ENCODE assay signal across 8 cellular contexts in genomic region chr15:88450125-88450798, GRCh38. TPM values are rescaled to one million over a fixed set of nuclear protein-coding genes. Genes with fewer than 3 reads are reported as not detected.
DNase-seq lines count a peak whose midpoint lies in the region; ATAC-seq, FAIRE-seq and TF ChIP-seq lines count a peak whose summit lies in the region.

No MANE protein-coding gene starts in this region.

- CTCF ChIA-PET in GM12878 (lab: Yijun Ruan, JAX) = interaction anchor here (0.7 to 1.5 kb wide), 7 partner anchors 9 to 385 kb away, joined by 3 to 5 read pairs (median 3); no protein-coding TSS in a partner anchor

- H3K4me1 Mint-ChIP-seq in CD14-positive monocyte (peaks cover 15% of the 10 kb centered on the region), T-helper 17 cell (peaks cover 11% of the 10 kb centered on the region)

- no peaks in the 10 kb centered on the region for H3K9me3 Mint-ChIP-seq in CD14-positive monocyte

- no peaks in the 10 kb centered on the region for H3K4me1 ChIP-seq in GM12878 (ENCODE audit: control insufficient read depth, insufficient read depth, low read length)

- BruUV-seq in GM12878 (replicated peaks; lab: Mats Ljungman, UMichigan) = no TSS peak

- H3K4me3 ChIP-seq in GM12878 = no peak overlapping the region

- H2AFZ ChIP-seq in GM12878 (ENCODE audit: control insufficient read depth, low read depth, low read length) = no peak overlapping the region; the same call in 1 of the 2 replicates

- intact Hi-C loops in CD14-positive monocyte (cut with micrococcal nuclease) (no loop called here), GM12878 (cut with micrococcal nuclease; ENCODE audit: unreplicated experiment) (loop anchor here (2.0 kb wide), 1 partner anchor 205 kb away; no protein-coding TSS in a partner anchor)

- H3K79me2 ChIP-seq in GM12878 (ENCODE audit: control insufficient read depth, insufficient read depth, low read length) = no peaks in the 10 kb centered on the region

- H3K4me2 ChIP-seq in GM12878 (ENCODE audit: control insufficient read depth, insufficient read depth) = no peak overlapping the region

- peak; percentile 78 for FAIRE-seq in GM12878 (lab: Jason Lieb, UNC)

- no peak for TF ChIP-seq POLR2A in GM12878 (IDR thresholded peaks at IDR 0.05; ENCODE audit: low read depth, low read length)

- H4K20me1 ChIP-seq in GM12878 (ENCODE audit: control insufficient read depth, insufficient read depth) = no peaks in the 10 kb centered on the region

- peak; percentile 59 for TF ChIP-seq RAD21 in GM12878 (IDR thresholded peaks at IDR 0.05; ENCODE audit: insufficient read depth, low read depth, low read length)

- H3K27me3 Mint-ChIP-seq in CD14-positive monocyte (ENCODE audit: low read depth in 3 of 3) = peaks cover 0 to 4% (median 2%) of the 10 kb centered on the region in 3 donors
- peaks cover 43% of the 10 kb centered on the region for H3K27me3 Mint-ChIP-seq in T-helper 17 cell

- RAD21 ChIA-PET in GM12878 (lab: Charles Lee; ENCODE audit: unreplicated experiment) = no interaction called here

- TF ChIP-seq CTCF in CD14-positive monocyte (IDR thresholded peaks at IDR 0.05) (peak; percentile 82), GM12878 (IDR thresholded peaks at IDR 0.05 in 2 of 3, conservative IDR thresholded peaks at IDR 0.05 in 1 of 3; ENCODE audit: control insufficient read depth in 2 of 3, extremely low read depth in 1 of 3, insufficient read depth in 1 of 3, low read depth in 3 of 3, low read length in 3 of 3) (peak; percentile 74 to 90 (median 81))

- in situ Hi-C loops in GM12878 (cut with MboI) = no loop called here

- H3K27me3 ChIP-seq in GM12878 (replicated peaks in 1 of 2; ENCODE audit: control insufficient read depth in 2 of 2, insufficient read depth in 2 of 2, low read length in 1 of 2) = no peaks in the 10 kb centered on the region

- SMC1A ChIA-PET in GM12878 (lab: Charles Lee; ENCODE audit: uncharacterized antibody, unreplicated experiment) = no interaction called here

- WGBS in GM12878 (ENCODE audit: insufficient coverage, insufficient replicate concordance, low lambda C conversion rate, missing lambda C conversion rate) = under 1% methylated on average over 12 of the region's 12 CpGs

- peak; percentile 40 for ATAC-seq in GM19043 (IDR thresholded peaks at IDR 0.05; ENCODE audit: low read depth, unreplicated experiment)
- ATAC-seq in T-helper 17 cell = peak; percentile 61
- ATAC-seq in GM12878 = peak; percentile 83
- ATAC-seq in HG02763 (IDR thresholded peaks at IDR 0.05; ENCODE audit: unreplicated experiment) = no peak

- H3K27ac ChIP-seq in GM12878 (ENCODE audit: control insufficient read depth, insufficient read depth) = no peak overlapping the region

- H3K27ac Mint-ChIP-seq in CD14-positive monocyte (no peak overlapping the region), T-helper 17 cell (no peak overlapping the region)

- H3K9ac ChIP-seq in GM12878 (ENCODE audit: control insufficient read depth, insufficient read depth, low read length) = no peak overlapping the region

- no peaks in the 10 kb centered on the region; a peak in 1 of 4 replicates for H3K36me3 ChIP-seq in GM12878 (ENCODE audit: control insufficient read depth in 2 of 2, insufficient read depth in 2 of 2, low read length in 1 of 2)

- no peak for DNase-seq in CD14-positive monocyte (ENCODE audit: low spot score)
- peak; percentile 46 for DNase-seq in M059J (ENCODE audit: low read depth)
- peak; percentile 18 to 46 (median 19) for DNase-seq in T-helper 17 cell
- no peak for DNase-seq in GM12878 (ENCODE audit: low read depth, low spot score)
- DNase-seq in islet precursor cell = peak; percentile 90
- DNase-seq in stimulated activated CD4-positive, alpha-beta T cell treated with anti-CD3 and anti-CD28 coated beads, Interleukin-2, amount 100 ng/mL, for 24 hours = peak; percentile 71 to 88

- TF ChIP-seq EP300 in GM12878 (IDR thresholded peaks at IDR 0.05; ENCODE audit: borderline replicate concordance in 1 of 2, control insufficient read depth in 1 of 2, low read depth in 2 of 2, low read length in 2 of 2) = no peak

- POLR2A ChIA-PET in GM12878 (lab: Charles Lee) = no interaction called here

- H3K4me3 Mint-ChIP-seq in CD14-positive monocyte (peak overlapping the region in 1 of 2 donors; percentile 50), T-helper 17 cell (no peak overlapping the region)

- H3K36me3 Mint-ChIP-seq in CD14-positive monocyte (no peaks in the 10 kb centered on the region), T-helper 17 cell (ENCODE audit: low read depth) (no peaks in the 10 kb centered on the region)

- H3K9me3 ChIP-seq in T-helper 17 cell (ENCODE audit: control insufficient read depth, low read length, poor library complexity, severe bottlenecking) (no peaks in the 10 kb centered on the region), GM12878 (replicated peaks; ENCODE audit: control insufficient read depth, insufficient read depth, low read length) (no peaks in the 10 kb centered on the region)

TF ChIP-seq in GM12878, 131 proteins besides CTCF, POLR2A, EP300 and RAD21:
- peak; percentile 46; the same call in 1 of the 2 replicates for TF ChIP-seq SMC3 (IDR thresholded peaks at IDR 0.05; ENCODE audit: borderline replicate concordance, low read length)
- no peak for TF ChIP-seq NFXL1 (IDR thresholded peaks at IDR 0.05; ENCODE audit: borderline replicate concordance)
- peak; percentile 19; the same call in 1 of the 2 replicates for TF ChIP-seq RUNX3 (IDR thresholded peaks at IDR 0.05; ENCODE audit: low read length)
- TF ChIP-seq YY1 (IDR thresholded peaks at IDR 0.05; ENCODE audit: low read depth, low read length) = 0 out of 2 replicates have a peak, but pooled peaks have one; percentile 15
- no peak for TF ChIP-seq POLR2AphosphoS2 (IDR thresholded peaks at IDR 0.05; ENCODE audit: low read depth, low read length)

RNA-seq across cellular contexts. Expression of gene MRPL46, which starts 16.9 kb away (rescaled TPM):
- polyA plus RNA-seq in CD14-positive monocyte (10 to 100 TPM; 17.0 to 20.3 TPM), GM12878 (2011; rRNA removed) (48.5 and 50.4 TPM in 2 replicates), GM12878 (2014; fragmentation: Illumina TruSeq; extraction: Trizol) (40.5 and 41.7 TPM in 2 replicates), GM12878 (2014; fragmentation: Nextera tagmentation; extraction: Ambion mirVana) (10 to 100 TPM; 55.3 to 66.9 TPM), GM12878 (2014; rRNA removed) (54.6 and 57.7 TPM in 2 replicates), GM12878 (2016; fragmentation: Nextera tagmentation; extraction: Ambion mirVana) (10 to 100 TPM; 95.9 to 96.7 TPM)
- total RNA-seq in M059J (2014; rRNA removed; shearing (Covaris generic)) = 19.8 and 29.2 TPM in 2 replicates
- total RNA-seq in T-helper 17 cell (10 to 100 TPM; 11.7 to 12.5 TPM), GM12878 (2014; rRNA removed) (33.0 and 37.4 TPM in 2 replicates), GM12878 (2014; rRNA removed; fragmentation: Illumina TruSeq; extraction: Trizol) (41.1 and 42.4 TPM in 2 replicates), GM12878 (2021) (37.9 and 39.5 TPM in 2 replicates)
- 36.4 and 37.4 TPM in 2 replicates for total RNA-seq in GM12878 (2013; cell fraction: nucleolus; rRNA removed)
- 15.7 TPM for polyA plus RNA-seq in GM12878 (2011; ENCODE audit: low read depth)
- polyA plus RNA-seq in GM12878 (2011; cell fraction: cytosol; rRNA removed) = 34.9 and 40.8 TPM in 2 replicates
- 28.1 and 28.9 TPM in 2 replicates for polyA plus RNA-seq in GM12878 (2011; cell fraction: nucleus; rRNA removed)
- 18.8 and 25.2 TPM in 2 replicates for polyA plus RNA-seq in GM12878 (2012)
- polyA minus RNA-seq in GM12878 (2011; rRNA and poly(A)+ RNA removed) = 13.9 and 16.8 TPM in 2 replicates
- 5.0 and 7.1 TPM in 2 replicates for polyA minus RNA-seq in GM12878 (2011; cell fraction: cytosol; rRNA and poly(A)+ RNA removed)
- 27.3 and 33.1 TPM in 2 replicates for polyA minus RNA-seq in GM12878 (2011; cell fraction: nucleus; rRNA and poly(A)+ RNA removed)

RNA-seq across cellular contexts. Expression of gene MRPS11, which starts 17.2 kb away (rescaled TPM):
- 10 to 100 TPM; 65.2 to 70.2 TPM for polyA plus RNA-seq in CD14-positive monocyte
- total RNA-seq in M059J (2014; rRNA removed; shearing (Covaris generic)) = 49.3 and 69.0 TPM in 2 replicates
- 10 to 100 TPM; 18.6 to 19.3 TPM for total RNA-seq in T-helper 17 cell
- total RNA-seq in GM12878 (2013; cell fraction: nucleolus; rRNA removed) = 45.1 and 52.2 TPM in 2 replicates
- total RNA-seq in GM12878 (2014; rRNA removed) = 65.2 and 71.8 TPM in 2 replicates
- total RNA-seq in GM12878 (2014; rRNA removed; fragmentation: Illumina TruSeq; extraction: Trizol) = 50.4 and 55.1 TPM in 2 replicates
- 72.2 and 73.7 TPM in 2 replicates for total RNA-seq in GM12878 (2021)
- polyA plus RNA-seq in GM12878 (2011; ENCODE audit: low read depth) = 43.7 TPM
- polyA plus RNA-seq in GM12878 (2011; rRNA removed) = 77.5 and 104 TPM in 2 replicates
- polyA plus RNA-seq in GM12878 (2011; cell fraction: cytosol; rRNA removed) = 104 and 185 TPM in 2 replicates
- polyA plus RNA-seq in GM12878 (2011; cell fraction: nucleus; rRNA removed) = 85.0 and 103 TPM in 2 replicates
- polyA plus RNA-seq in GM12878 (2012) = 42.1 and 42.3 TPM in 2 replicates
- 24.6 and 57.9 TPM in 2 replicates for polyA plus RNA-seq in GM12878 (2014; fragmentation: Illumina TruSeq; extraction: Trizol)
- 10 to 100 TPM; 37.1 to 44.3 TPM for polyA plus RNA-seq in GM12878 (2014; fragmentation: Nextera tagmentation; extraction: Ambion mirVana)
- polyA plus RNA-seq in GM12878 (2014; rRNA removed) = 99.9 and 103 TPM in 2 replicates
- polyA plus RNA-seq in GM12878 (2016; fragmentation: Nextera tagmentation; extraction: Ambion mirVana) = 100 to 1,000 TPM; 138 to 148 TPM
- polyA minus RNA-seq in GM12878 (2011; rRNA and poly(A)+ RNA removed) = 34.9 and 43.6 TPM in 2 replicates
- polyA minus RNA-seq in GM12878 (2011; cell fraction: cytosol; rRNA and poly(A)+ RNA removed) = 26.3 and 28.2 TPM in 2 replicates
- polyA minus RNA-seq in GM12878 (2011; cell fraction: nucleus; rRNA and poly(A)+ RNA removed) = 14.3 and 21.7 TPM in 2 replicates

Comparison
In these comparisons a context has a peak if more than half of its experiments do, and no peak if none do; other contexts are left out.
1. DNase-seq: peak in M059J (single experiment), T-helper 17 cell (3 of 3), islet precursor cell (single experiment) and stimulated activated CD4-positive, alpha-beta T cell treated with anti-CD3 and anti-CD28 coated beads, Interleukin-2, amount 100 ng/mL, for 24 hours (2 of 2); none in CD14-positive monocyte (single experiment) and GM12878 (single experiment).